In genomic region chr2:160429248-160430000, GRCh38 we compare ENCODE assay signal across 8 cellular contexts.
DNase-seq lines count a peak whose midpoint lies in the region; ATAC-seq and TF ChIP-seq lines count a peak whose summit lies in the region.

No MANE protein-coding gene starts in this region.

- H3K9me3 ChIP-seq in CD4-positive, CD25-positive, alpha-beta regulatory T cell (ENCODE audit: control insufficient read depth in 2 of 2, low read length in 2 of 2), result no peaks in the 10 kb centered on the region
- H3K9me3 ChIP-seq in left lung, result peaks cover 0 to 5% of the 10 kb centered on the region in 2 donors

- intact Hi-C loops in left lung (cut with DNase I), result no loop called here

- TF ChIP-seq CTCF in astrocyte of the spinal cord (IDR thresholded peaks at IDR 0.05; ENCODE audit: low read depth, low read length) (peak; percentile 48), left lung (IDR thresholded peaks at IDR 0.05) (peak; percentile 46 to 47)

- peaks cover 10 to 28% (median 24%) of the 10 kb centered on the region in 4 donors for H3K4me1 Mint-ChIP-seq in CD4-positive, CD25-positive, alpha-beta regulatory T cell

- no peak overlapping the region for H3K27ac ChIP-seq in CD4-positive, CD25-positive, alpha-beta regulatory T cell (ENCODE audit: insufficient read depth, low read length, poor library complexity, severe bottlenecking)
- H3K27ac ChIP-seq in left lung, result peak overlapping the region; percentile 28 to 74

- peaks cover 0 to 1% (median 0%) of the 10 kb centered on the region in 7 donors for H3K9me3 Mint-ChIP-seq in CD4-positive, CD25-positive, alpha-beta regulatory T cell

- H3K4me1 ChIP-seq in CD4-positive, CD25-positive, alpha-beta regulatory T cell (ENCODE audit: control insufficient read depth, insufficient read depth, low read length, poor library complexity, severe bottlenecking), result peaks cover 23% of the 10 kb centered on the region
- H3K4me1 ChIP-seq in left lung, result peaks cover 26 to 73% of the 10 kb centered on the region in 2 donors

- no peaks in the 10 kb centered on the region for H3K36me3 Mint-ChIP-seq in CD4-positive, CD25-positive, alpha-beta regulatory T cell

- in situ Hi-C loops in astrocyte of the spinal cord (cut with HindIII; ENCODE audit: low sequenced_read_pairs), result no loop called here

- peak; percentile 42 to 43 for ATAC-seq in CD4-positive, CD25-positive, alpha-beta regulatory T cell (ENCODE audit: low read depth in 2 of 2)
- ATAC-seq in GM21423 (IDR thresholded peaks at IDR 0.05; ENCODE audit: unreplicated experiment), result peak; percentile 36
- peak; percentile 25 for ATAC-seq in left lung
- no peak for ATAC-seq in HG03432 (IDR thresholded peaks at IDR 0.05; ENCODE audit: unreplicated experiment)

- H3K4me3 ChIP-seq in CD4-positive, CD25-positive, alpha-beta regulatory T cell (ENCODE audit: low read depth, low read length), result peak overlapping the region; percentile 55
- H3K4me3 ChIP-seq in astrocyte of the spinal cord (ENCODE audit: low read depth, low read length) (no peak overlapping the region), left lung (no peak overlapping the region)

- no peaks in the 10 kb centered on the region for H3K36me3 ChIP-seq in CD4-positive, CD25-positive, alpha-beta regulatory T cell (ENCODE audit: control insufficient read depth, insufficient read depth, low read length)
- H3K36me3 ChIP-seq in left lung, result no peaks in the 10 kb centered on the region

- no peaks in the 10 kb centered on the region for H3K27me3 Mint-ChIP-seq in CD4-positive, CD25-positive, alpha-beta regulatory T cell

- H3K27ac Mint-ChIP-seq in CD4-positive, CD25-positive, alpha-beta regulatory T cell, result peak overlapping the region; percentile 38 to 87 (median 48)

- peak in 2 of 3 donors; percentile 40 to 77 for DNase-seq in CD4-positive, CD25-positive, alpha-beta regulatory T cell
- peak; percentile 36 for DNase-seq in NCI-H69 (lab: John Stamatoyannopoulos, UW)
- peak; percentile 80 for DNase-seq in astrocyte of the spinal cord (ENCODE audit: low read depth, low spot score)
- DNase-seq in left lung, result no peak
- no peak for DNase-seq in stimulated activated naive CD4-positive, alpha-beta T cell treated with Interleukin-2 at 50 U/mL for 16 hours (lab: John Stamatoyannopoulos, UW)
- DNase-seq in GDM1 (lab: John Stamatoyannopoulos, UW), result no peak

- H3K27me3 ChIP-seq in CD4-positive, CD25-positive, alpha-beta regulatory T cell (ENCODE audit: control insufficient read depth, insufficient read depth, low read length), result peaks cover 1% of the 10 kb centered on the region
- no peaks in the 10 kb centered on the region for H3K27me3 ChIP-seq in left lung

- no peak overlapping the region for H3K4me3 Mint-ChIP-seq in CD4-positive, CD25-positive, alpha-beta regulatory T cell

Comparison
In these comparisons a context has a peak if more than half of its experiments do, and no peak if none do; other contexts are left out.
1. DNase-seq: peak in CD4-positive, CD25-positive, alpha-beta regulatory T cell (2 of 3), NCI-H69 (single experiment) and astrocyte of the spinal cord (single experiment); none in left lung (0 of 2), stimulated activated naive CD4-positive, alpha-beta T cell treated with Interleukin-2 at 50 U/mL for 16 hours (single experiment) and GDM1 (single experiment).